Comparison of ENCODE assay signal across 16 cellular contexts in genomic region chr3:123327956-123328850, GRCh38.
DNase-seq lines count a peak whose midpoint lies in the region; ATAC-seq and TF ChIP-seq lines count a peak whose summit lies in the region.
"Had no signal": no experiment of that assay in that cellular context is flagged by ENCODE, and none has a peak within 500 bp of the region (broad histone marks: within the 10 kb centered on the region; RNA-seq: fewer than 3 reads in every experiment).

No MANE protein-coding gene starts in this region.

- intact Hi-C loops in activated CD4-positive, alpha-beta T cell treated with anti-CD3 and anti-CD28 coated beads for 36 hours (cut with DNase I, micrococcal nuclease): loop anchor here (1.0 to 10.0 kb wide), 3 partner anchors 47 to 387 kb away; no protein-coding TSS in a partner anchor
- intact Hi-C loops in tibial artery (cut with DNase I; ENCODE audit: low total_unique reads): loop anchor here (2.0 to 5.0 kb wide), 3 partner anchors 119 to 224 kb away; no protein-coding TSS in a partner anchor

- H3K36me3 ChIP-seq in right atrium auricular region (peaks cover 26% of the 10 kb centered on the region), tibial artery (peaks cover 11 to 39% (median 29%) of the 10 kb centered on the region in 3 donors)
- H3K36me3 ChIP-seq: BE2C, HAP-1, left lung, transverse colon had no signal

- TF ChIP-seq CTCF in right atrium auricular region (IDR thresholded peaks at IDR 0.05) (no peak), tibial artery (IDR thresholded peaks at IDR 0.05) (no peak)

- H3K27me3 Mint-ChIP-seq in activated CD4-positive, alpha-beta T cell treated with anti-CD3 and anti-CD28 coated beads for 36 hours: peaks cover 3% of the 10 kb centered on the region
- H3K27me3 Mint-ChIP-seq in T-helper 17 cell: peaks cover 18% of the 10 kb centered on the region
- peaks cover 6% of the 10 kb centered on the region for H3K27me3 Mint-ChIP-seq in activated naive CD8-positive, alpha-beta T cell treated with anti-CD3 and anti-CD28 coated beads, Interleukin-2, amount 50 U/mL, for 24 hours
- H3K27me3 Mint-ChIP-seq: activated naive CD8-positive, alpha-beta T cell treated with anti-CD3 and anti-CD28 coated beads for 36 hours had no signal

- H3K4me1 ChIP-seq in right atrium auricular region (peaks cover 0 to 80% of the 10 kb centered on the region in 2 donors), tibial artery (peaks cover 0 to 81% (median 51%) of the 10 kb centered on the region in 4 donors)
- H3K4me1 ChIP-seq: BE2C, HAP-1, left lung had no signal

- H3K27me3 ChIP-seq in right atrium auricular region: no peaks in the 10 kb centered on the region
- no peaks in the 10 kb centered on the region for H3K27me3 ChIP-seq in tibial artery
- H3K27me3 ChIP-seq: BE2C, transverse colon had no signal

- H3K9me3 Mint-ChIP-seq in activated CD4-positive, alpha-beta T cell treated with anti-CD3 and anti-CD28 coated beads for 36 hours (ENCODE audit: low read depth): no peaks in the 10 kb centered on the region
- H3K9me3 Mint-ChIP-seq in activated naive CD8-positive, alpha-beta T cell treated with anti-CD3 and anti-CD28 coated beads, Interleukin-2, amount 50 U/mL, for 24 hours: no peaks in the 10 kb centered on the region
- H3K9me3 Mint-ChIP-seq: activated naive CD8-positive, alpha-beta T cell treated with anti-CD3 and anti-CD28 coated beads for 36 hours; nephron had no signal

- CTCF ChIA-PET in activated CD4-positive, alpha-beta T cell treated with anti-CD3 and anti-CD28 coated beads for 36 hours (lab: Charles Lee): interaction anchor here (0.6 to 5.4 kb wide), 6 partner anchors 15 to 308 kb away, joined by 3 to 42 read pairs (median 3); no protein-coding TSS in a partner anchor

- DNase-seq in activated CD4-positive, alpha-beta T cell treated with anti-CD3 and anti-CD28 coated beads for 36 hours: no peak
- no peak for DNase-seq in activated CD4-positive, alpha-beta T cell treated with anti-CD3 and anti-CD28 coated beads for 1 hour
- DNase-seq in T-helper 17 cell (no peak), right atrium auricular region (ENCODE audit: low spot score) (no peak), tibial artery (no peak), midbrain (lab: John Stamatoyannopoulos, UW) (no peak), GOT3 (lab: John Stamatoyannopoulos, UW) (no peak)
- DNase-seq in activated naive CD8-positive, alpha-beta T cell treated with anti-CD3 and anti-CD28 coated beads, Interleukin-2, amount 50 U/mL, for 24 hours: no peak

- H3K9me3 ChIP-seq in T-helper 17 cell (ENCODE audit: control insufficient read depth, low read length, poor library complexity, severe bottlenecking) (no peaks in the 10 kb centered on the region), right atrium auricular region (no peaks in the 10 kb centered on the region), tibial artery (no peaks in the 10 kb centered on the region)
- H3K9me3 ChIP-seq: BE2C, HAP-1, left lung, transverse colon had no signal

- H3K27ac ChIP-seq in right atrium auricular region (peak overlapping the region; percentile 45 to 87), tibial artery (peak overlapping the region; percentile 9 to 62)
- H3K27ac ChIP-seq: HL-60, left lung, RWPE1 had no signal

- no peaks in the 10 kb centered on the region for H3K36me3 Mint-ChIP-seq in activated CD4-positive, alpha-beta T cell treated with anti-CD3 and anti-CD28 coated beads for 36 hours (ENCODE audit: low read depth)
- no peaks in the 10 kb centered on the region for H3K36me3 Mint-ChIP-seq in T-helper 17 cell (ENCODE audit: low read depth)
- no peaks in the 10 kb centered on the region for H3K36me3 Mint-ChIP-seq in activated naive CD8-positive, alpha-beta T cell treated with anti-CD3 and anti-CD28 coated beads, Interleukin-2, amount 50 U/mL, for 24 hours (ENCODE audit: low read depth)
- H3K36me3 Mint-ChIP-seq: activated naive CD8-positive, alpha-beta T cell treated with anti-CD3 and anti-CD28 coated beads for 36 hours had no signal

- no peak overlapping the region for H3K4me3 Mint-ChIP-seq in activated CD4-positive, alpha-beta T cell treated with anti-CD3 and anti-CD28 coated beads for 36 hours
- H3K4me3 Mint-ChIP-seq in T-helper 17 cell: peak overlapping the region; percentile 25
- H3K4me3 Mint-ChIP-seq in activated naive CD8-positive, alpha-beta T cell treated with anti-CD3 and anti-CD28 coated beads, Interleukin-2, amount 50 U/mL, for 24 hours: no peak overlapping the region
- H3K4me3 Mint-ChIP-seq: activated naive CD8-positive, alpha-beta T cell treated with anti-CD3 and anti-CD28 coated beads for 36 hours; nephron had no signal

- no peak overlapping the region for H3K27ac Mint-ChIP-seq in activated CD4-positive, alpha-beta T cell treated with anti-CD3 and anti-CD28 coated beads for 36 hours
- no peak overlapping the region for H3K27ac Mint-ChIP-seq in T-helper 17 cell
- H3K27ac Mint-ChIP-seq in activated naive CD8-positive, alpha-beta T cell treated with anti-CD3 and anti-CD28 coated beads, Interleukin-2, amount 50 U/mL, for 24 hours: no peak overlapping the region
- H3K27ac Mint-ChIP-seq: activated naive CD8-positive, alpha-beta T cell treated with anti-CD3 and anti-CD28 coated beads for 36 hours had no signal

- H3K4me1 Mint-ChIP-seq in activated CD4-positive, alpha-beta T cell treated with anti-CD3 and anti-CD28 coated beads for 36 hours: no peaks in the 10 kb centered on the region
- H3K4me1 Mint-ChIP-seq in T-helper 17 cell: no peaks in the 10 kb centered on the region
- H3K4me1 Mint-ChIP-seq in activated naive CD8-positive, alpha-beta T cell treated with anti-CD3 and anti-CD28 coated beads, Interleukin-2, amount 50 U/mL, for 24 hours: no peaks in the 10 kb centered on the region

- H3K4me3 ChIP-seq in right atrium auricular region (no peak overlapping the region), tibial artery (no peak overlapping the region)
- H3K4me3 ChIP-seq: HAP-1, left lung, transverse colon had no signal

- peak; percentile 23 for ATAC-seq in activated CD4-positive, alpha-beta T cell treated with anti-CD3 and anti-CD28 coated beads for 36 hours
- ATAC-seq in T-helper 17 cell: no peak
- no peak for ATAC-seq in activated naive CD8-positive, alpha-beta T cell treated with anti-CD3 and anti-CD28 coated beads, Interleukin-2, amount 50 U/mL, for 24 hours

- POLR2A ChIA-PET in activated CD4-positive, alpha-beta T cell treated with anti-CD3 and anti-CD28 coated beads for 36 hours (lab: Charles Lee): no interaction called here
